In the genomic region with DNA sequence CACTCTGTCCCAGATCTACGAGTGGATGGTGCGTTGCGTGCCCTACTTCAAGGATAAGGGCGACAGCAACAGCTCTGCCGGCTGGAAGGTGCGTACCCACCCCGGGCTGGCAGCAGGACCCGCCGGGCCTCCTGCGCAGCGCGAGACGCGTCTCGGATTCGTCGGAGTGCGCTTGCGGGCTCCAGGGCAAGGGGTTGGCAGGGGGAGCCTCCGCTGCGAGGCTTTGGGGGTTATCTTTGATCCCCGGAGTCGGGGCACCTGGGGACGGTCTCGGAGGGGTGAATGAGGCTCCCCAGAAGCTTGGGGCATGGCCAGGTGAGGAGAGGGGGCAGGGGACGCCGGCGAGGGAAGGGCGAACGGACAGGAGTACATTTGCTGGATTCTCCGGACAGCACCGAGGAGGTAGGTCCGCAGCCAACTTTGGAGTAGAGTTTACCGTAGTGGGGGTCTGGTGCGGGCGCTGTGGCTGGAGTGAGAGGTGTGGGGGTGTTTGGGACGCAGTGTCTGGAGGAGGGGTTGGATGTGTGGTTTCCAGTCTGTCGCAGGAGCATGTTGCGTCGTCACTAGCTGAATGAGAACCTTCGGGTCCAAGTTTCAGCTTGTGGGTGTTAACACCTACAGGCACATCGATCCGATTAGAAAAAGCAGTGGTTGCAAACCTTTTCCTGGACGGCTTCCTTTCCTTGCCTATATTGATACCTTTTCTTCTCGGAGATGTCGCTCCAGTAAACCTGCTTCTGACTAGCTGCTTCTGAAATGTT, we compare ENCODE assay signal across 8 cellular contexts. TPM values are rescaled to one million over a fixed set of nuclear protein-coding genes. Genes with fewer than 3 reads are reported as not detected.
DNase-seq lines count a peak whose midpoint lies in the region; ATAC-seq and TF ChIP-seq lines count a peak whose summit lies in the region.

No MANE protein-coding gene starts in this region.

- peak; percentile 18 to 65 (median 54) for DNase-seq in Peyer's patch
- DNase-seq in effector memory CD8-positive, alpha-beta T cell, result no peak
- DNase-seq in inferior parietal cortex (ENCODE audit: extremely low spot score), result no peak
- DNase-seq in GM10248 (ENCODE audit: extremely low spot score), result no peak

- TF ChIP-seq CTCF in Peyer's patch (IDR thresholded peaks at IDR 0.05) (no peak), GM10248 (IDR thresholded peaks at IDR 0.05; ENCODE audit: control extremely low read depth, extremely low read depth, low read depth, missing control alignments) (no peak)

- no peak for TF ChIP-seq POLR2A in Peyer's patch (IDR thresholded peaks at IDR 0.05)

- H3K4me1 ChIP-seq in Peyer's patch (peaks cover 0 to 40% (median 21%) of the 10 kb centered on the region in 4 donors), mucosa of stomach (ENCODE audit: control insufficient read depth, insufficient read depth, low read length) (peaks cover 31% of the 10 kb centered on the region)

- POLR2A ChIA-PET in GM10248 (lab: Yijun Ruan, JAX), result no interaction called here

- peak overlapping the region; percentile 77 to 81 for H3K4me3 Mint-ChIP-seq in effector memory CD8-positive, alpha-beta T cell

- H3K27ac Mint-ChIP-seq in effector memory CD8-positive, alpha-beta T cell, result peak overlapping the region; percentile 82 to 88

- H3K27me3 ChIP-seq in Peyer's patch (no peaks in the 10 kb centered on the region), mucosa of stomach (ENCODE audit: control insufficient read depth, insufficient read depth, low read length) (no peaks in the 10 kb centered on the region)

- H3K36me3 ChIP-seq in Peyer's patch (peaks cover 0 to 4% (median 0%) of the 10 kb centered on the region in 3 donors), mucosa of stomach (ENCODE audit: control insufficient read depth, insufficient read depth, low read length) (no peaks in the 10 kb centered on the region)

- H3K4me1 Mint-ChIP-seq in effector memory CD8-positive, alpha-beta T cell (ENCODE audit: low read depth in 2 of 2), result peaks cover 43 to 44% of the 10 kb centered on the region in 2 donors

- H3K4me3 ChIP-seq in GM08714 (ENCODE audit: low read length) (peak overlapping the region; percentile 18), Peyer's patch (peak overlapping the region; percentile 95 to 98 (median 96)), mucosa of stomach (ENCODE audit: low read length) (peak overlapping the region; percentile 29)

- no peaks in the 10 kb centered on the region for H3K27me3 Mint-ChIP-seq in effector memory CD8-positive, alpha-beta T cell

- CTCF ChIA-PET in GM10248 (lab: Yijun Ruan, JAX), result no interaction called here

- no peaks in the 10 kb centered on the region for H3K9me3 Mint-ChIP-seq in effector memory CD8-positive, alpha-beta T cell

- H3K9me3 ChIP-seq in Peyer's patch (no peaks in the 10 kb centered on the region), mucosa of stomach (ENCODE audit: control insufficient read depth, low read length) (no peaks in the 10 kb centered on the region)

- H3K36me3 Mint-ChIP-seq in effector memory CD8-positive, alpha-beta T cell (ENCODE audit: insufficient read depth), result peaks cover 54% of the 10 kb centered on the region

- no peak for ATAC-seq in effector memory CD8-positive, alpha-beta T cell (replicated peaks)
- ATAC-seq in HG02763 (IDR thresholded peaks at IDR 0.05; ENCODE audit: unreplicated experiment), result no peak
- no peak for ATAC-seq in HG02981 (IDR thresholded peaks at IDR 0.05; ENCODE audit: unreplicated experiment)

- peak overlapping the region; percentile 98 to 100 (median 99) for H3K27ac ChIP-seq in Peyer's patch

- H3K9ac ChIP-seq in mucosa of stomach (ENCODE audit: low read length), result peak overlapping the region; percentile 83

RNA-seq across cellular contexts. Expression of gene FOXO3, which starts 1.2 kb away (rescaled TPM):
- total RNA-seq in Peyer's patch, result 10 to 100 TPM; 34.3 to 61.1 (median 49.7) TPM

Comparison
In these comparisons a context has a peak if more than half of its experiments do, and no peak if none do; other contexts are left out.
1. H3K4me3 ChIP-seq: peak in every context shown above with its lines; median percentile 96 in Peyer's patch; 29 in mucosa of stomach; 18 in GM08714.
2. DNase-seq: peak in Peyer's patch (3 of 3); none in effector memory CD8-positive, alpha-beta T cell (0 of 3), inferior parietal cortex (single experiment) and GM10248 (single experiment).